ENCODE assay signal across 22 cellular contexts in genomic region chr2:12915792-12916191, GRCh38.
DNase-seq lines count a peak whose midpoint lies in the region; ATAC-seq, FAIRE-seq and TF ChIP-seq lines count a peak whose summit lies in the region.
"Had no signal": no experiment of that assay in that cellular context is flagged by ENCODE, and none has a peak within 500 bp of the region (broad histone marks: within the 10 kb centered on the region; RNA-seq: fewer than 3 reads in every experiment).

No MANE protein-coding gene starts in this region.

- no peak overlapping the region for H3K27ac ChIP-seq in pancreas
- no peak overlapping the region for H3K27ac ChIP-seq in smooth muscle cell (ENCODE audit: low read depth)
- H3K27ac ChIP-seq: BLaER1 had no signal

- H3K4me1 ChIP-seq in pancreas (peaks cover 0 to 11% (median 8%) of the 10 kb centered on the region in 3 donors), smooth muscle cell (ENCODE audit: low read depth) (peaks cover 5% of the 10 kb centered on the region)
- H3K4me1 ChIP-seq: BLaER1, HAP-1 had no signal

- WGBS in pancreas, 2 donors, result 68 to 75% methylated on average over 1 of the region's 1 CpG
- 94% methylated on average over 1 of the region's 1 CpG for WGBS in smooth muscle cell (ENCODE audit: low lambda C conversion rate)

- TF ChIP-seq CTCF in pancreas (IDR thresholded peaks at IDR 0.05), result no peak
- TF ChIP-seq CTCF in smooth muscle cell (IDR thresholded peaks at IDR 0.05; ENCODE audit: borderline replicate concordance, insufficient read depth, poor library complexity, severe bottlenecking), result no peak

- no peak overlapping the region for H3K4me2 ChIP-seq in smooth muscle cell
- H3K4me2 ChIP-seq: BLaER1 had no signal

- H3K9ac ChIP-seq in smooth muscle cell (ENCODE audit: low read depth), result no peak overlapping the region
- H3K9ac ChIP-seq: BLaER1 had no signal

- H4K20me1 ChIP-seq in smooth muscle cell (ENCODE audit: low read depth), result no peaks in the 10 kb centered on the region
- H4K20me1 ChIP-seq: BLaER1 had no signal

- DNase-seq in EL (peak; percentile 34), LHCN-M2 (ENCODE audit: low read depth) (peak; percentile 17), fibroblast of gingiva (ENCODE audit: low read depth) (peak; percentile 32), pancreas (no peak), activated T-cell treated with anti-CD3 and anti-CD28 coated beads for 4 hours (no peak), dedifferentiated amniotic fluid mesenchymal stem cell (ENCODE audit: extremely low spot score) (no peak), smooth muscle cell (lab: John Stamatoyannopoulos, UW; ENCODE audit: unreplicated experiment) (no peak)
- DNase-seq in activated CD4-positive, CD25-positive, alpha-beta regulatory T cell treated with anti-CD3 and anti-CD28 coated beads, Interleukin-2, amount 50 U/mL, for 72 hours, result no peak
- DNase-seq: CD8-positive, alpha-beta memory T cell; KBM-7; MG63; NCI-H1105 treated with DMSO at 0.1 percent for 48 hours; NCI-H187 treated with DMSO at 0.1 percent for 48 hours; NCI-H2171; NCI-H446 treated with DMSO at 0.1 percent for 48 hours; NCI-H748 treated with DMSO at 0.1 percent for 48 hours had no signal

- H3K4me3 ChIP-seq in pancreas (no peak overlapping the region), smooth muscle cell (no peak overlapping the region)
- H3K4me3 ChIP-seq: BLaER1, HAP-1, MG63 had no signal

- intact Hi-C loops in pancreas (cut with DNase I), result no loop called here

- no peak overlapping the region for H2AFZ ChIP-seq in smooth muscle cell (ENCODE audit: low read depth)

- FAIRE-seq in pancreas (lab: Jason Lieb, UNC), result peak; percentile 65
- FAIRE-seq: HTR-8/SVneo had no signal

- ATAC-seq in pancreas, result no peak
- ATAC-seq: Panc1, Right ventricle myocardium inferior, SK-N-SH treated with all-trans-retinoic acid at 6 μM for 48 hours had no signal

- no peaks in the 10 kb centered on the region for H3F3A ChIP-seq in smooth muscle cell (ENCODE audit: low read depth)

- H3K36me3 ChIP-seq in pancreas (no peaks in the 10 kb centered on the region), smooth muscle cell (ENCODE audit: low read depth) (no peaks in the 10 kb centered on the region)
- H3K36me3 ChIP-seq: BLaER1, HAP-1, MG63 had no signal

- H3K9me3 ChIP-seq in pancreas (no peaks in the 10 kb centered on the region), smooth muscle cell (replicated peaks; ENCODE audit: low read depth) (no peaks in the 10 kb centered on the region)
- H3K9me3 ChIP-seq: BLaER1, HAP-1 had no signal

- H3K27me3 ChIP-seq in pancreas (no peaks in the 10 kb centered on the region), smooth muscle cell (ENCODE audit: low read depth) (no peaks in the 10 kb centered on the region)
- H3K27me3 ChIP-seq: BLaER1, MG63 had no signal

- H3K79me2 ChIP-seq in smooth muscle cell (ENCODE audit: low read depth), result no peaks in the 10 kb centered on the region

Comparison
In these comparisons a context has a peak if more than half of its experiments do, and no peak if none do; other contexts are left out.
1. DNase-seq: peak in EL (single experiment), LHCN-M2 (single experiment) and fibroblast of gingiva (single experiment); none in pancreas (0 of 6), activated CD4-positive, CD25-positive, alpha-beta regulatory T cell treated with anti-CD3 and anti-CD28 coated beads, Interleukin-2, amount 50 U/mL, for 72 hours (single experiment), activated T-cell treated with anti-CD3 and anti-CD28 coated beads for 4 hours (single experiment), dedifferentiated amniotic fluid mesenchymal stem cell (single experiment) and smooth muscle cell (single experiment).